In genomic region chr15:40927497-40928346, GRCh38 we compare ENCODE assay signal across 8 cellular contexts. TPM values are rescaled to one million over a fixed set of nuclear protein-coding genes. Genes with fewer than 3 reads are reported as not detected.
DNase-seq lines count a peak whose midpoint lies in the region; ATAC-seq and TF ChIP-seq lines count a peak whose summit lies in the region.

No MANE protein-coding gene starts in this region.

- peak overlapping the region; percentile 47 for H3K4me3 Mint-ChIP-seq in natural killer cell treated with Interleukin-12 subunit alpha and Interleukin-12 subunit beta and Interleukin-15 and Interleukin-18, amount 100 ng/mL, for 72 hours

- no peaks in the 10 kb centered on the region for H3K9me3 Mint-ChIP-seq in natural killer cell treated with Interleukin-12 subunit alpha and Interleukin-12 subunit beta and Interleukin-15 and Interleukin-18, amount 100 ng/mL, for 72 hours

- peak; percentile 54 for DNase-seq in COR-L47 (lab: John Stamatoyannopoulos, UW)
- peak; percentile 3 for DNase-seq in MV-4-11 (lab: John Stamatoyannopoulos, UW)
- DNase-seq in mammary epithelial cell = no peak
- no peak for DNase-seq in natural killer cell treated with Interleukin-12 subunit alpha and Interleukin-12 subunit beta and Interleukin-15 and Interleukin-18, amount 100 ng/mL, for 72 hours (ENCODE audit: low spot score)
- DNase-seq in mesenteric fat pad (ENCODE audit: low spot score) = no peak
- no peak for DNase-seq in stimulated activated CD4-positive, alpha-beta T cell treated with anti-CD3 and anti-CD28 coated beads, Interleukin-4, amount 100 ng/mL, for 24 hours

- no peak for TF ChIP-seq CTCF in mammary epithelial cell (conservative IDR thresholded peaks at IDR 0.05 in 1 of 2, IDR thresholded peaks at IDR 0.05 in 1 of 2; ENCODE audit: extremely low read depth in 1 of 2, insufficient read depth in 1 of 2, low read depth in 1 of 2, low read length in 2 of 2)

- peaks cover 30% of the 10 kb centered on the region for H3K27me3 ChIP-seq in mammary epithelial cell (ENCODE audit: insufficient read depth, low read length)

- peaks cover 35% of the 10 kb centered on the region for H3K4me1 ChIP-seq in mammary epithelial cell (ENCODE audit: insufficient read depth, low read length)

- peak in 1 of 2 donors; percentile 8 for ATAC-seq in natural killer cell treated with Interleukin-12 subunit alpha and Interleukin-12 subunit beta and Interleukin-15 and Interleukin-18, amount 100 ng/mL, for 72 hours
- ATAC-seq in GM19328 (IDR thresholded peaks at IDR 0.05; ENCODE audit: unreplicated experiment) = no peak
- no peak for ATAC-seq in GM21619 (IDR thresholded peaks at IDR 0.05; ENCODE audit: unreplicated experiment)

- no peaks in the 10 kb centered on the region for H3K36me3 ChIP-seq in mammary epithelial cell (ENCODE audit: insufficient read depth, low read length)

- H3K27me3 Mint-ChIP-seq in natural killer cell treated with Interleukin-12 subunit alpha and Interleukin-12 subunit beta and Interleukin-15 and Interleukin-18, amount 100 ng/mL, for 72 hours = peaks cover 46 to 51% of the 10 kb centered on the region in 2 donors

- no peaks in the 10 kb centered on the region for H3K79me2 ChIP-seq in mammary epithelial cell (ENCODE audit: insufficient read depth, low read length)

- peak overlapping the region; percentile 20 to 27 (median 26) for H3K4me3 ChIP-seq in mammary epithelial cell (replicated peaks in 1 of 3; ENCODE audit: insufficient read depth in 1 of 3, low read depth in 2 of 3, low read length in 3 of 3)

- CTCF ChIA-PET in mammary epithelial cell (lab: Charles Lee; ENCODE audit: low non-redundant PET) = interaction anchor here (0.6 kb wide), 1 partner anchor 21 kb away, joined by 3 read pairs; no protein-coding TSS in a partner anchor

- H3K27ac ChIP-seq in mammary epithelial cell (ENCODE audit: insufficient read depth, low read depth, low read length) = no peak overlapping the region

- no peaks in the 10 kb centered on the region for H3K36me3 Mint-ChIP-seq in natural killer cell treated with Interleukin-12 subunit alpha and Interleukin-12 subunit beta and Interleukin-15 and Interleukin-18, amount 100 ng/mL, for 72 hours

- H3K9me3 ChIP-seq in mammary epithelial cell (replicated peaks; ENCODE audit: insufficient read depth, low read length) = no peaks in the 10 kb centered on the region

- H3K27ac Mint-ChIP-seq in natural killer cell treated with Interleukin-12 subunit alpha and Interleukin-12 subunit beta and Interleukin-15 and Interleukin-18, amount 100 ng/mL, for 72 hours = no peak overlapping the region

- 8% methylated on average over 15 of the region's 64 CpGs for WGBS in mammary epithelial cell (ENCODE audit: low coverage, missing lambda C conversion rate)

- H2AFZ ChIP-seq in mammary epithelial cell (ENCODE audit: low read depth, low read length) = peak overlapping the region; percentile 64

- in situ Hi-C loops in mammary epithelial cell (cut with MboI; ENCODE audit: low sequenced_read_pairs in 2 of 2) = no loop called here

- peaks cover 29 to 41% of the 10 kb centered on the region in 2 donors for H3K4me1 Mint-ChIP-seq in natural killer cell treated with Interleukin-12 subunit alpha and Interleukin-12 subunit beta and Interleukin-15 and Interleukin-18, amount 100 ng/mL, for 72 hours (ENCODE audit: low read depth in 2 of 2)

- no peaks in the 10 kb centered on the region for H4K20me1 ChIP-seq in mammary epithelial cell (ENCODE audit: insufficient read depth, low read length)

- H3K9ac ChIP-seq in mammary epithelial cell (ENCODE audit: insufficient read depth, low read length) = no peak overlapping the region

- H3K4me2 ChIP-seq in mammary epithelial cell (ENCODE audit: insufficient read depth, low read depth, low read length) = peak overlapping the region; percentile 94

- intact Hi-C loops in mammary epithelial cell (cut with micrococcal nuclease) = loop anchor here (2.0 kb wide), 1 partner anchor 25 kb away; the partner anchor contains the start of gene CHAC1

- no TSS peak for BruUV-seq in mammary epithelial cell (replicated peaks; lab: Mats Ljungman, UMichigan)

- dilution Hi-C loops in mammary epithelial cell (cut with HindIII; ENCODE audit: low sequenced_read_pairs) = no loop called here

RNA-seq across cellular contexts. Expression of gene DLL4, which starts 1.4 kb away (rescaled TPM):
- total RNA-seq in mammary epithelial cell = under 1 TPM in 1 of 2 donors, not detected in 1; under 0.01 TPM
- not detected for polyA plus RNA-seq in mammary epithelial cell
- not detected for polyA minus RNA-seq in mammary epithelial cell
- total RNA-seq in natural killer cell treated with Interleukin-12 subunit alpha and Interleukin-12 subunit beta and Interleukin-15 and Interleukin-18, amount 100 ng/mL, for 72 hours = under 1 TPM in 1 of 2 donors, not detected in 1; 0.17 TPM
- total RNA-seq in mesenteric fat pad = 15.2 TPM

RNA-seq across cellular contexts. Expression of gene CHAC1, which starts 25.5 kb away (rescaled TPM):
- total RNA-seq in mammary epithelial cell (100 to 1,000 TPM in 1 of 2 donors, 10 to 100 TPM in 1; 72.4 to 127 TPM), mesenteric fat pad (2.4 TPM)
- 30.9 TPM for polyA plus RNA-seq in mammary epithelial cell
- 37.2 TPM for polyA minus RNA-seq in mammary epithelial cell
- 10 to 100 TPM in 1 of 2 donors, 1 to 10 TPM in 1; 7.7 to 13.1 TPM for total RNA-seq in natural killer cell treated with Interleukin-12 subunit alpha and Interleukin-12 subunit beta and Interleukin-15 and Interleukin-18, amount 100 ng/mL, for 72 hours

RNA-seq across cellular contexts. Expression of gene VPS18, which starts 33.5 kb away (rescaled TPM):
- total RNA-seq in mammary epithelial cell (10 to 100 TPM; 21.5 to 56.0 TPM), mesenteric fat pad (29.3 TPM)
- polyA plus RNA-seq in mammary epithelial cell = 18.4 TPM
- polyA minus RNA-seq in mammary epithelial cell = 43.4 TPM
- total RNA-seq in natural killer cell treated with Interleukin-12 subunit alpha and Interleukin-12 subunit beta and Interleukin-15 and Interleukin-18, amount 100 ng/mL, for 72 hours = 10 to 100 TPM; 22.8 to 27.3 TPM

RNA-seq across cellular contexts. Expression of gene RHOV, which starts 53.7 kb away (rescaled TPM):
- total RNA-seq in mammary epithelial cell (under 1 TPM; 0.83 to 0.87 TPM), mesenteric fat pad (not detected)
- 0.90 TPM for polyA plus RNA-seq in mammary epithelial cell
- polyA minus RNA-seq in mammary epithelial cell = not detected
- not detected for total RNA-seq in natural killer cell treated with Interleukin-12 subunit alpha and Interleukin-12 subunit beta and Interleukin-15 and Interleukin-18, amount 100 ng/mL, for 72 hours

Comparison
In these comparisons a context has a peak if more than half of its experiments do, and no peak if none do; other contexts are left out.
1. DNase-seq: peak in COR-L47 (single experiment) and MV-4-11 (single experiment); none in mammary epithelial cell (single experiment), natural killer cell treated with Interleukin-12 subunit alpha and Interleukin-12 subunit beta and Interleukin-15 and Interleukin-18, amount 100 ng/mL, for 72 hours (single experiment), mesenteric fat pad (single experiment) and stimulated activated CD4-positive, alpha-beta T cell treated with anti-CD3 and anti-CD28 coated beads, Interleukin-4, amount 100 ng/mL, for 24 hours (single experiment).
2. RNA of gene DLL4, which starts 1.4 kb away (total RNA-seq): 15.2 TPM in mesenteric fat pad (single experiment); 0.17 TPM in natural killer cell treated with Interleukin-12 subunit alpha and Interleukin-12 subunit beta and Interleukin-15 and Interleukin-18, amount 100 ng/mL, for 72 hours and under 0.01 TPM in mammary epithelial cell; every median in the first group is over 10 times any median in the second.
3. RNA of gene CHAC1, which starts 25.5 kb away (total RNA-seq): 72.4 to 127 TPM in mammary epithelial cell; 7.7 to 13.1 TPM in natural killer cell treated with Interleukin-12 subunit alpha and Interleukin-12 subunit beta and Interleukin-15 and Interleukin-18, amount 100 ng/mL, for 72 hours and 2.4 TPM in mesenteric fat pad (single experiment); every median in the first group is over 4 times any median in the second.